In the genomic region with DNA sequence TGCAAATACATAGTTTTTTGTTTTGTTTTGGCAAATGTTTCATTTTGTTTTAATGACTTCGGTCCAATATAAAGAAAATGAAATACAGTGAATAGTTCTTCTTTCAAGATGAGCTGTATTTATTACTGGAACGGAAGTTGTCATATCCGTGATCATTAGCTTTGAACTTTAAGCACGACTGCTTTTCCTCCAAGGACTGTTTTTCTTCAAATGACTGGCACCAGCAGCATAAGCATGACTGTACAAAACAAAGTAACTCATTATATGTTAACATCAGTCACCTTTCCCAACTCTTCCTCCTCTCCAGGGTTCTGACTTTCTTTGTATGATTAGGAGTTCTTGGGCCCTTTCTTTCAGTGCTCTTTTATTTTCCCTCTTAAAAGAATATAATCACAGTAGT, we compare ENCODE assay signal across 8 cellular contexts. TPM values are rescaled to one million over a fixed set of nuclear protein-coding genes. Genes with fewer than 3 reads are reported as not detected.
A peak's percentile ranks its signal among the peaks of the same experiment; 100 is the strongest.
DNase-seq lines count a peak whose midpoint lies in the region; ATAC-seq, FAIRE-seq and TF ChIP-seq lines count a peak whose summit lies in the region.
"Had no signal": no experiment of that assay in that cellular context is flagged by ENCODE, and none has a peak within 500 bp of the region (broad histone marks: within the 10 kb centered on the region; RNA-seq: fewer than 3 reads in every experiment).

No MANE protein-coding gene starts in this region.

- intact Hi-C loops in pancreas (cut with DNase I), result no loop called here

- H3K9ac ChIP-seq in subcutaneous abdominal adipose tissue (ENCODE audit: low read length in 5 of 5), result no peak overlapping the region

- H3K27me3 ChIP-seq in subcutaneous abdominal adipose tissue (ENCODE audit: control insufficient read depth in 5 of 5, insufficient read depth in 4 of 5, low read length in 5 of 5) (no peaks in the 10 kb centered on the region), pancreas (no peaks in the 10 kb centered on the region), HAP-1 (ENCODE audit: low read depth) (no peaks in the 10 kb centered on the region)

- peak; percentile 91 for ATAC-seq in GM19452 (IDR thresholded peaks at IDR 0.05; ENCODE audit: unreplicated experiment)
- ATAC-seq in HG03039 (IDR thresholded peaks at IDR 0.05; ENCODE audit: unreplicated experiment), result peak; percentile 98
- no peak for ATAC-seq in pancreas
- ATAC-seq: HCT116 had no signal

- peaks cover 2 to 31% (median 25%) of the 10 kb centered on the region in 5 donors for H3K4me1 ChIP-seq in subcutaneous abdominal adipose tissue (ENCODE audit: control insufficient read depth in 5 of 5, insufficient read depth in 5 of 5, low read length in 5 of 5)
- no peaks in the 10 kb centered on the region for H3K4me1 ChIP-seq in pancreas
- no peaks in the 10 kb centered on the region for H3K4me1 ChIP-seq in HAP-1

- H3K4me3 ChIP-seq in subcutaneous abdominal adipose tissue (ENCODE audit: low read depth in 1 of 5, low read length in 5 of 5) (no peak overlapping the region), pancreas (no peak overlapping the region), HAP-1 (no peak overlapping the region)

- no peak for TF ChIP-seq CTCF in pancreas (IDR thresholded peaks at IDR 0.05)

- peak; percentile 7 for DNase-seq in astrocyte of the hippocampus (ENCODE audit: low read depth, low spot score)
- no peak for DNase-seq in pancreas
- no peak for DNase-seq in HAP-1 (ENCODE audit: low spot score in 2 of 2)
- DNase-seq in SHP77 treated with DMSO at 0.1 percent for 48 hours (lab: John Stamatoyannopoulos, UW), result no peak

- WGBS in pancreas, 2 donors, result 35 to 51% methylated on average over 4 of the region's 4 CpGs

- H3K36me3 ChIP-seq in subcutaneous abdominal adipose tissue (ENCODE audit: control insufficient read depth in 5 of 5, insufficient read depth in 5 of 5, low read length in 5 of 5) (peaks cover 0 to 18% (median 7%) of the 10 kb centered on the region in 5 donors), pancreas (no peaks in the 10 kb centered on the region), HAP-1 (replicated peaks) (no peaks in the 10 kb centered on the region)

- H3K9me3 ChIP-seq in subcutaneous abdominal adipose tissue (ENCODE audit: control insufficient read depth in 5 of 5, low read length in 5 of 5) (peaks cover 0 to 9% (median 2%) of the 10 kb centered on the region in 5 donors), pancreas (no peaks in the 10 kb centered on the region), HAP-1 (no peaks in the 10 kb centered on the region)

- peak overlapping the region; percentile 96 for H3K27ac ChIP-seq in subcutaneous abdominal adipose tissue (ENCODE audit: low read depth, low read length)
- no peak overlapping the region for H3K27ac ChIP-seq in pancreas

- in situ Hi-C loops in HAP-1 (cut with MboI; ENCODE audit: low sequenced_read_pairs), result no loop called here

- no peak for FAIRE-seq in pancreas (lab: Jason Lieb, UNC)

RNA-seq across cellular contexts. Expression of gene EDNRB, which starts 20.5 kb away (rescaled TPM):
- 10 to 100 TPM in 1 of 6 donors, 1 to 10 TPM in 5; 2.0 to 12.2 (median 6.0) TPM for total RNA-seq in pancreas
- 1 to 10 TPM; 2.0 to 6.4 TPM for polyA plus RNA-seq in pancreas

Comparison
In these comparisons a context has a peak if more than half of its experiments do, and no peak if none do; other contexts are left out.
1. ATAC-seq: peak in GM19452 (single experiment) and HG03039 (single experiment); none in pancreas (0 of 4).